In the genomic region with DNA sequence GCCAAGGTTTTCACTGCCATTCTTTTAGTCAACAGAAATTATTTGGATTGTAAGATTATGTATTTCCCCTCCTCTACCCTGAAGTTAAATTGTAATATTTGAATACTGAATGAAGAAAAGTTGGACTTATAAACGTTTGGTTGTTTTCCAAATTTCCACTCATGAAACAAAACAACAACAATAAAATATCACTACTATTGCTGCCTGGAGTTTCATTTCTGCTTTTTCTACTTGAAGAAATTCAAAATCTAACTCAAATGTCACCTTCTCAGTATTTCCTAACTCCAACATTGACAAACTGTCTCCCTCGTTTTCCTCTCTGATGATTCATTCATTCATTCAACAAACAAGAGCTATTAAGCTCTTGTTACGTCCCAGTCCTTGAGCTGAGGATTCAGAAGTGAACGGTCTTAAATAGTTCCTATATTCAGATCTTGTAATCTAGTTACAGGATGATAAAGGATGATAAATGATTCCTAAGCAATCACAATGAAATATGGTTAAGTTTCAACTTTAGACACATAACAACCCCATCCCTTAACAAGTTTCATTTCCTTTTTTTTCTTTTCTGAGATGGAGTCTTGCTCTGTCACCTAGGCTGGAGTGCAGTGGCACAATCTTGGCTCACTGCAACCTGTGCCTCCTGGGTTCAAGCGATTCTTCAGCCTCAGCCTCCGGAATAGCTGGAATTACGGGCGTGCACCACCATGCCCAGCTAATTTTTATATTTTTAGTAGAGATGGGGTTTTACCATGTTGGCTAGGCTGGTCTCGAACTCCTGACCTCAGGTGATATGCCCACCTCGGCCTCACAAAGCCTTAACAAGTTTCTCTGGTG, we compare ENCODE assay signal across 8 cellular contexts. TPM values are rescaled to one million over a fixed set of nuclear protein-coding genes. Genes with fewer than 3 reads are reported as not detected.
DNase-seq lines count a peak whose midpoint lies in the region; ATAC-seq and TF ChIP-seq lines count a peak whose summit lies in the region.

No MANE protein-coding gene starts in this region.

- TF ChIP-seq POLR2A in NB4 (IDR thresholded peaks at IDR 0.05; ENCODE audit: extremely low read depth, insufficient read length) = no peak

- no peak for TF ChIP-seq CTCF in NB4 (IDR thresholded peaks at IDR 0.05; ENCODE audit: low read depth, low read length)

- intact Hi-C loops in sciatic nerve (cut with DNase I) = no loop called here

- peak; percentile 58 for DNase-seq in NB4 (ENCODE audit: low read depth)
- peak; percentile 32 for DNase-seq in fibroblast of peridontal ligament (ENCODE audit: extremely low read depth)
- no peak for DNase-seq in stimulated activated CD4-positive, alpha-beta T cell treated with anti-CD3 and anti-CD28 coated beads, Interleukin-1b, Interleukin-23, amount 100 ng/mL, for 48 hours
- DNase-seq in hippocampal formation (lab: John Stamatoyannopoulos, UW) = no peak
- DNase-seq in sciatic nerve (ENCODE audit: low spot score) = no peak

- H3K4me3 ChIP-seq in GM08714 (ENCODE audit: low read length) (peak overlapping the region; percentile 76), NB4 (ENCODE audit: low read depth, low read length) (peak overlapping the region; percentile 88)

- peak; percentile 34 for ATAC-seq in GM21619 (IDR thresholded peaks at IDR 0.05; ENCODE audit: unreplicated experiment)
- ATAC-seq in GM21360 (IDR thresholded peaks at IDR 0.05; ENCODE audit: unreplicated experiment) = no peak
- no peak for ATAC-seq in sciatic nerve

RNA-seq across cellular contexts. Expression of a gene that starts 1.7 kb away (rescaled TPM):
- total RNA-seq in sciatic nerve = 19.0 TPM

RNA-seq across cellular contexts. Expression of a gene that starts 24.8 kb away (rescaled TPM):
- 57.0 TPM for total RNA-seq in sciatic nerve

RNA-seq across cellular contexts. Expression of a gene that starts 55.3 kb away (rescaled TPM):
- total RNA-seq in sciatic nerve = 3.7 TPM

Comparison
In these comparisons a context has a peak if more than half of its experiments do, and no peak if none do; other contexts are left out.
1. DNase-seq: peak in NB4 (single experiment) and fibroblast of peridontal ligament (single experiment); none in stimulated activated CD4-positive, alpha-beta T cell treated with anti-CD3 and anti-CD28 coated beads, Interleukin-1b, Interleukin-23, amount 100 ng/mL, for 48 hours (single experiment), hippocampal formation (0 of 2) and sciatic nerve (single experiment).